26 cellular contexts compared by ENCODE assay signal in the genomic region with DNA sequence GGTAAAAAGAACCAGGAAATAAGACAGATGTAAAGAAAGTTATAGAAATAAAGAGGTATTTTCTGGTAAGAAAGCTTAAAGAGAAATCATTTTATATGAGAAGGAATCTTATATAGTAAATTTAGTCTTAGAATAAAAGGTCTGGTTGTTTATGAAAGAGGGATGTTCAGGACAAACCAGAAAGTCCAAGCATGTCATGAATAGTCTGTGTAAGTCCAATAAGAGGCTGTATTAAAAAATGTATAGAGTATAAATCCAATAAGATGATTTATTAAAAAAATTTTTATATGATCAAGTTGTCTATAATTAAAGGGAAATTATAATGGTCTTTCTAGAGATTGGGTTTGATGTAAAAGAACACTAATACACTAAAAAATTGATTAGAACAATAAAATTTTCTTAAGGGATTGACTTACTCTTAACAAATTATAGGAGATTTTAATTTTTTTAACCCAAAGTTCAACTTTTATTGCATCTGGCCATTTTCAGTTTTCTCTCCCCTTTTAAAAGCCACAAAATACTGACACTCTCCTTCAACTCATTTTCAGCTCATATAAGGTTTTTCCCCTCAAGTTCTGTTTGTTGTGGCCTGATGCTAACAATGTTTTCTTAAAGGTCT. TPM values are rescaled to one million over a fixed set of nuclear protein-coding genes. Genes with fewer than 3 reads are reported as not detected.
DNase-seq lines count a peak whose midpoint lies in the region; ATAC-seq, FAIRE-seq and TF ChIP-seq lines count a peak whose summit lies in the region.
"Had no signal": no experiment of that assay in that cellular context is flagged by ENCODE, and none has a peak within 500 bp of the region (broad histone marks: within the 10 kb centered on the region; RNA-seq: fewer than 3 reads in every experiment).

No MANE protein-coding gene starts in this region.

- H4K20me1 ChIP-seq in HepG2 (ENCODE audit: insufficient read depth, low read length), result no peaks in the 10 kb centered on the region

- intact Hi-C loops in HepG2 (cut with micrococcal nuclease; ENCODE audit: unreplicated experiment), result no loop called here
- intact Hi-C loops in right lobe of liver (cut with DNase I), result no loop called here
- intact Hi-C loops in uterus (cut with DNase I; ENCODE audit: low total_unique reads), result no loop called here

- no peaks in the 10 kb centered on the region for H3K36me3 ChIP-seq in HepG2 (replicated peaks in 1 of 2; ENCODE audit: control insufficient read depth in 1 of 2, insufficient read depth in 2 of 2, low read length in 2 of 2)
- H3K36me3 ChIP-seq in right lobe of liver, result no peaks in the 10 kb centered on the region
- H3K36me3 ChIP-seq in uterus, result no peaks in the 10 kb centered on the region

- no peak overlapping the region for H3K4me3 ChIP-seq in HepG2 (replicated peaks in 1 of 3; ENCODE audit: insufficient read depth in 1 of 3, low read depth in 2 of 3, low read length in 3 of 3)
- H3K4me3 ChIP-seq in right lobe of liver, result no peak overlapping the region
- H3K4me3 ChIP-seq in astrocyte of the spinal cord (ENCODE audit: low read depth, low read length), result no peak overlapping the region
- no peak overlapping the region for H3K4me3 ChIP-seq in uterus

- no peaks in the 10 kb centered on the region for H3K4me1 ChIP-seq in HepG2 (ENCODE audit: insufficient read depth, low read length)
- no peaks in the 10 kb centered on the region for H3K4me1 ChIP-seq in right lobe of liver
- no peaks in the 10 kb centered on the region for H3K4me1 ChIP-seq in uterus

- TF ChIP-seq CTCF in HepG2 (CRISPR knock-in tag; IDR thresholded peaks at IDR 0.05) (no peak), right lobe of liver (IDR thresholded peaks at IDR 0.05) (no peak), astrocyte of the spinal cord (IDR thresholded peaks at IDR 0.05; ENCODE audit: low read depth, low read length) (no peak), uterus (IDR thresholded peaks at IDR 0.05) (no peak)

- peaks cover 0 to 2% of the 10 kb centered on the region in 2 donors for H3K9me3 Mint-ChIP-seq in effector memory CD8-positive, alpha-beta T cell

- no peak for TF ChIP-seq POLR2A in HepG2 (IDR thresholded peaks at IDR 0.05; ENCODE audit: insufficient read depth in 1 of 2, low read depth in 2 of 2, low read length in 2 of 2)
- TF ChIP-seq POLR2A in right lobe of liver (IDR thresholded peaks at IDR 0.05), result no peak
- TF ChIP-seq POLR2A in uterus (IDR thresholded peaks at IDR 0.05), result no peak

- H3K27me3 ChIP-seq in HepG2 (ENCODE audit: control insufficient read depth in 1 of 2, insufficient read depth in 2 of 2, low read length in 2 of 2) (no peaks in the 10 kb centered on the region), right lobe of liver (no peaks in the 10 kb centered on the region), uterus (no peaks in the 10 kb centered on the region)

- ATAC-seq in HepG2 (no peak), right lobe of liver (no peak), HG03565 (IDR thresholded peaks at IDR 0.05; ENCODE audit: unreplicated experiment) (no peak)
- ATAC-seq in effector memory CD8-positive, alpha-beta T cell (replicated peaks), result no peak
- ATAC-seq: activated CD8-positive, alpha-beta T cell treated with anti-CD3 and anti-CD28 coated beads, Interleukin-2, amount 10 ng/mL, durations not matched to agents 7 days and 5 days; naive thymus-derived CD4-positive, alpha-beta T cell; stimulated activated naive CD8-positive, alpha-beta T cell treated with anti-CD3 and anti-CD28 coated beads, Interleukin-15, Interleukin-2, amounts not matched to agents 100 U/mL and 50 U/mL, for 24 hours had no signal

- H3K4me2 ChIP-seq in HepG2 (ENCODE audit: low read depth, low read length), result no peak overlapping the region

- no peak overlapping the region for H3K27ac Mint-ChIP-seq in effector memory CD8-positive, alpha-beta T cell
- H3K27ac Mint-ChIP-seq: activated B cell treated with CpG ODN at 0.5 μM for 24 hours; activated CD8-positive, alpha-beta T cell treated with anti-CD3 and anti-CD28 coated beads, Interleukin-2, amount 10 ng/mL, durations not matched to agents 7 days and 5 days; brain; naive thymus-derived CD4-positive, alpha-beta T cell had no signal

- H3K9me3 ChIP-seq in HepG2 (ENCODE audit: low read length), result peaks cover 37% of the 10 kb centered on the region
- no peaks in the 10 kb centered on the region for H3K9me3 ChIP-seq in right lobe of liver
- H3K9me3 ChIP-seq in uterus, result no peaks in the 10 kb centered on the region

- no peak for FAIRE-seq in HepG2 (lab: Jason Lieb, UNC)
- FAIRE-seq: D721Med, G401.6 had no signal

- no peak overlapping the region for H3K4me3 Mint-ChIP-seq in effector memory CD8-positive, alpha-beta T cell
- H3K4me3 Mint-ChIP-seq: activated B cell treated with CpG ODN at 0.5 μM for 24 hours; activated CD8-positive, alpha-beta T cell treated with anti-CD3 and anti-CD28 coated beads, Interleukin-2, amount 10 ng/mL, durations not matched to agents 7 days and 5 days; brain; naive thymus-derived CD4-positive, alpha-beta T cell had no signal

- CTCF ChIA-PET in HepG2 (lab: Yijun Ruan, JAX; ENCODE audit: low intra/inter-chr PET ratio, low total read pairs), result no interaction called here

- no peak for DNase-seq in HepG2 (ENCODE audit: low spot score)
- no peak for DNase-seq in right lobe of liver
- peak; percentile 0 for DNase-seq in NCI-H1105 (lab: John Stamatoyannopoulos, UW)
- DNase-seq in astrocyte of the spinal cord (ENCODE audit: low read depth, low spot score), result peak; percentile 54
- no peak for DNase-seq in uterus
- DNase-seq in putamen (ENCODE audit: low spot score), result no peak
- DNase-seq in effector memory CD8-positive, alpha-beta T cell, result no peak
- DNase-seq: activated B cell treated with CpG ODN at 0.5 μM for 24 hours; activated CD8-positive, alpha-beta T cell treated with anti-CD3 and anti-CD28 coated beads, Interleukin-2, amount 10 ng/mL, durations not matched to agents 7 days and 5 days; activated gamma-delta T cell; effector CD8-positive, alpha-beta T cell; H7; kidney glomerular epithelial cell; naive thymus-derived CD4-positive, alpha-beta T cell; NCI-H1436 treated with DMSO at 0.1 percent for 48 hours; NCI-H345; NK-92 treated with Interleukin-12 subunit alpha and Interleukin-12 subunit beta, amount 100 ng/mL, for 24 hours; retina; stimulated activated CD4-positive, alpha-beta T cell treated with anti-CD3 and anti-CD28 coated beads, Interleukin-12 subunit alpha, Interleukin-12 subunit beta, amount 100 ng/mL, for 4 hours; stimulated activated CD4-positive, alpha-beta T cell treated with anti-CD3 and anti-CD28 coated beads, Interleukin-4, amount 100 ng/mL, for 4 hours; stimulated activated naive CD8-positive, alpha-beta T cell treated with anti-CD3 and anti-CD28 coated beads, Interleukin-15, Interleukin-2, amounts not matched to agents 100 U/mL and 50 U/mL, for 24 hours; T1000 had no signal

- H2AFZ ChIP-seq in HepG2 (ENCODE audit: low read length), result no peak overlapping the region

- TF ChIP-seq RAD21 in HepG2 (CRISPR knock-in tag; IDR thresholded peaks at IDR 0.05), result no peak

- TF ChIP-seq EP300 in HepG2 (IDR thresholded peaks at IDR 0.05; ENCODE audit: low read depth in 2 of 2, low read length in 2 of 2), result no peak
- TF ChIP-seq EP300 in HepG2 (CRISPR knock-in tag; IDR thresholded peaks at IDR 0.05; ENCODE audit: borderline replicate concordance), result no peak

- no peaks in the 10 kb centered on the region for H3K79me2 ChIP-seq in HepG2 (ENCODE audit: insufficient read depth, low read length)

- no peak overlapping the region for H3K9ac ChIP-seq in HepG2 (ENCODE audit: insufficient read depth, low read depth, low read length)

- no peaks in the 10 kb centered on the region for H3K4me1 Mint-ChIP-seq in effector memory CD8-positive, alpha-beta T cell (ENCODE audit: low read depth in 2 of 2)
- H3K4me1 Mint-ChIP-seq: activated B cell treated with CpG ODN at 0.5 μM for 24 hours, brain had no signal

- POLR2A ChIA-PET in HepG2 (lab: Yijun Ruan, JAX), result no interaction called here

- H3K36me3 Mint-ChIP-seq in effector memory CD8-positive, alpha-beta T cell (ENCODE audit: insufficient read depth), result no peaks in the 10 kb centered on the region

- no TSS peak for BruUV-seq in HepG2 (replicated peaks; lab: Mats Ljungman, UMichigan)

- no peak overlapping the region for H3K27ac ChIP-seq in HepG2 (ENCODE audit: extremely low read length, insufficient read depth, low read length)
- no peak overlapping the region for H3K27ac ChIP-seq in right lobe of liver
- peak overlapping the region; percentile 19 to 54 for H3K27ac ChIP-seq in uterus

- no peaks in the 10 kb centered on the region for H3K27me3 Mint-ChIP-seq in effector memory CD8-positive, alpha-beta T cell
- H3K27me3 Mint-ChIP-seq: activated B cell treated with CpG ODN at 0.5 μM for 24 hours, brain had no signal

- in situ Hi-C loops in HepG2 (cut with HindIII; ENCODE audit: extremely low pct_ligation_motif_present, low pct_unique_long_range_greater_than_20kb), result no loop called here
- in situ Hi-C loops in astrocyte of the spinal cord (cut with HindIII; ENCODE audit: low sequenced_read_pairs), result no loop called here

TF ChIP-seq in HepG2, 621 proteins besides CTCF, POLR2A, EP300 and RAD21 (continues in another document):
- peak; percentile 78 for TF ChIP-seq ZFP36 (IDR thresholded peaks at IDR 0.05; ENCODE audit: borderline replicate concordance, low read depth, low read length, partially characterized antibody)

RNA-seq across cellular contexts. Expression of a gene that starts 35.1 kb away (rescaled TPM):
- total RNA-seq in HepG2 (2016; rRNA removed; fragmentation: Illumina TruSeq; extraction: Trizol) (not detected in 2 replicates), right lobe of liver (under 1 TPM in 3 of 6 experiments, not detected in 3; 0.16 to 0.37 (median 0.35) TPM), uterus (10 to 100 TPM in 2 of 4 donors, 1 to 10 TPM in 2; 7.8 to 14.6 (median 9.9) TPM)
- total RNA-seq in HepG2 (2016; cell fraction: cytosol; rRNA removed; fragmentation: Illumina TruSeq; extraction: Trizol; ENCODE audit: low read depth), result not detected in 2 replicates
- not detected in 2 replicates for total RNA-seq in HepG2 (2016; cell fraction: insoluble cytoplasmic fraction; rRNA removed; fragmentation: Illumina TruSeq; extraction: Trizol)
- total RNA-seq in HepG2 (2016; cell fraction: membrane; rRNA removed; fragmentation: Illumina TruSeq; extraction: Trizol), result not detected in 2 replicates
- total RNA-seq in HepG2 (2016; cell fraction: nucleus; rRNA removed; fragmentation: Illumina TruSeq; extraction: Trizol), result not detected in 2 replicates
- not detected in 2 replicates for polyA plus RNA-seq in HepG2 (2011; rRNA removed)
- polyA plus RNA-seq in HepG2 (2011; cell fraction: cytosol; rRNA removed), result not detected in 2 replicates
- polyA plus RNA-seq in HepG2 (2011; cell fraction: nucleus; rRNA removed), result not detected in 2 replicates
- polyA plus RNA-seq in HepG2 (2012), result not detected in 2 replicates
- not detected in 2 replicates for polyA plus RNA-seq in HepG2 (2016; cell fraction: cytosol; fragmentation: Illumina TruSeq; extraction: Trizol; ENCODE audit: low read depth)
- polyA plus RNA-seq in HepG2 (2016; cell fraction: insoluble cytoplasmic fraction; fragmentation: Illumina TruSeq; extraction: Trizol; ENCODE audit: low read depth), result not detected in 2 replicates
- polyA plus RNA-seq in HepG2 (2016; cell fraction: membrane; fragmentation: Illumina TruSeq; extraction: Trizol; ENCODE audit: low read depth), result not detected in 2 replicates
- not detected in 2 replicates for polyA plus RNA-seq in HepG2 (2016; cell fraction: nucleus; fragmentation: Illumina TruSeq; extraction: Trizol; ENCODE audit: insufficient read depth, low read depth)
- polyA minus RNA-seq in HepG2 (2011; rRNA and poly(A)+ RNA removed; ENCODE audit: low replicate concordance), result 0.12 and 0.62 TPM in 2 replicates
- polyA minus RNA-seq in HepG2 (2011; cell fraction: cytosol; rRNA and poly(A)+ RNA removed), result not detected in 2 replicates
- not detected in 2 replicates for polyA minus RNA-seq in HepG2 (2011; cell fraction: nucleus; rRNA and poly(A)+ RNA removed)

Comparison
In these comparisons a context has a peak if more than half of its experiments do, and no peak if none do; other contexts are left out.
1. DNase-seq: peak in NCI-H1105 (single experiment) and astrocyte of the spinal cord (single experiment); none in HepG2 (single experiment), right lobe of liver (0 of 3), uterus (0 of 2), putamen (single experiment) and effector memory CD8-positive, alpha-beta T cell (0 of 3).
2. H3K27ac ChIP-seq: peak in uterus (2 of 2); none in HepG2 (single experiment) and right lobe of liver (0 of 3).
3. RNA of a gene that starts 35.1 kb away (total RNA-seq): 7.8 to 14.6 TPM in uterus; 0.16 to 0.37 TPM in right lobe of liver and not detected in HepG2; every median in the first group is over 4 times any median in the second.